ENCODE assay signal across 18 cellular contexts in genomic region chr20:39623584-39624234, GRCh38.
DNase-seq lines count a peak whose midpoint lies in the region; FAIRE-seq and TF ChIP-seq lines count a peak whose summit lies in the region.
"Had no signal": no experiment of that assay in that cellular context is flagged by ENCODE, and none has a peak within 500 bp of the region (broad histone marks: within the 10 kb centered on the region; RNA-seq: fewer than 3 reads in every experiment).

No MANE protein-coding gene starts in this region.

- H3K4me3 Mint-ChIP-seq in glutamatergic neuron (ENCODE audit: unreplicated experiment) = no peak overlapping the region
- H3K4me3 Mint-ChIP-seq: activated naive CD8-positive, alpha-beta T cell treated with anti-CD3 and anti-CD28 coated beads, Interleukin-2, amount 50 U/mL, for 24 hours had no signal

- no peaks in the 10 kb centered on the region for H3K9me1 ChIP-seq in endothelial cell of umbilical vein (replicated peaks; ENCODE audit: control insufficient read depth, extremely low read depth, insufficient read depth, low read length)

- no peaks in the 10 kb centered on the region for H3K79me2 ChIP-seq in endothelial cell of umbilical vein (ENCODE audit: control insufficient read depth, insufficient read depth, low read length)

- 40 to 49% methylated on average over 1 to 2 of the region's 2 CpGs for WGBS in transverse colon (ENCODE audit: low coverage in 1 of 2), 2 donors

- no peak overlapping the region for H3K9ac ChIP-seq in endothelial cell of umbilical vein (replicated peaks; ENCODE audit: extremely low read depth, insufficient read depth, low read length)
- H3K9ac ChIP-seq: SK-N-SH had no signal

- peak; percentile 97 for DNase-seq in RPMI7951 (ENCODE audit: low read depth)
- peak; percentile 30 for DNase-seq in endothelial cell of umbilical vein (ENCODE audit: low read depth, low spot score)
- peak; percentile 5 for DNase-seq in iris pigment epithelial cell (ENCODE audit: low read depth)
- peak; percentile 37 to 54 for DNase-seq in uterus
- DNase-seq in transverse colon = no peak
- DNase-seq in DMS79 (lab: John Stamatoyannopoulos, UW) = no peak
- DNase-seq in BE2C = no peak
- DNase-seq in glutamatergic neuron = no peak
- DNase-seq: activated naive CD8-positive, alpha-beta T cell treated with anti-CD3 and anti-CD28 coated beads, Interleukin-2, amount 50 U/mL, for 24 hours; HCEC 1CT; NCI-H1436 treated with DMSO at 0.1 percent for 48 hours; NCI-H774; retina; SK-N-SH; stimulated activated CD4-positive, alpha-beta T cell treated with anti-CD3 and anti-CD28 coated beads, Interleukin-15, amount 100 ng/mL, for 24 hours; T-helper 9 cell had no signal

- H3K4me1 ChIP-seq in endothelial cell of umbilical vein (ENCODE audit: control insufficient read depth, extremely low read depth, insufficient read depth, low read length) (no peaks in the 10 kb centered on the region), uterus (no peaks in the 10 kb centered on the region), transverse colon (no peaks in the 10 kb centered on the region), BE2C (peaks cover 6% of the 10 kb centered on the region)

- H3K36me3 Mint-ChIP-seq in glutamatergic neuron (ENCODE audit: unreplicated experiment) = no peaks in the 10 kb centered on the region

- no peak overlapping the region for H3K27ac ChIP-seq in endothelial cell of umbilical vein (ENCODE audit: insufficient read depth, low read depth, low read length)
- peak overlapping the region; percentile 43 to 59 for H3K27ac ChIP-seq in uterus
- H3K27ac ChIP-seq in transverse colon = no peak overlapping the region
- H3K27ac ChIP-seq: neutrophil, thoracic aorta had no signal

- no TSS peak for BruUV-seq in endothelial cell of umbilical vein (replicated peaks; lab: Mats Ljungman, UMichigan)

- in situ Hi-C loops in transverse colon (cut with MboI; ENCODE audit: low pct_ligation_motif_present in 1 of 4, low pct_unique_long_range_greater_than_20kb in 1 of 4, low sequenced_read_pairs in 3 of 4) = no loop called here

- dilution Hi-C loops in endothelial cell of umbilical vein (cut with MboI; ENCODE audit: extremely low pct_ligation_motif_present, low sequenced_read_pairs) = no loop called here

- H3K27me3 Mint-ChIP-seq in glutamatergic neuron (ENCODE audit: unreplicated experiment) = no peaks in the 10 kb centered on the region

- no peaks in the 10 kb centered on the region for H3K27me3 ChIP-seq in endothelial cell of umbilical vein (ENCODE audit: control insufficient read depth in 2 of 2, insufficient read depth in 2 of 2, low read length in 2 of 2)
- H3K27me3 ChIP-seq in uterus = no peaks in the 10 kb centered on the region
- H3K27me3 ChIP-seq in transverse colon = no peaks in the 10 kb centered on the region
- H3K27me3 ChIP-seq in BE2C = no peaks in the 10 kb centered on the region
- H3K27me3 ChIP-seq: neutrophil had no signal

- H3K4me2 ChIP-seq in endothelial cell of umbilical vein (ENCODE audit: insufficient read depth, low read length) = no peak overlapping the region
- H3K4me2 ChIP-seq: SK-N-SH had no signal

- POLR2A ChIA-PET in endothelial cell of umbilical vein (lab: Charles Lee) = no interaction called here

- intact Hi-C loops in endothelial cell of umbilical vein (cut with micrococcal nuclease) = no loop called here
- intact Hi-C loops in uterus (cut with DNase I; ENCODE audit: low total_unique reads) = no loop called here
- intact Hi-C loops in transverse colon (cut with DNase I; ENCODE audit: low total_unique reads) = no loop called here

- TF ChIP-seq EP300 in transverse colon (IDR thresholded peaks at IDR 0.05; ENCODE audit: low read depth) = no peak

- CTCF ChIA-PET in endothelial cell of umbilical vein (lab: Charles Lee) = no interaction called here

- H3K4me1 Mint-ChIP-seq in glutamatergic neuron (ENCODE audit: low read depth, unreplicated experiment) = no peaks in the 10 kb centered on the region
- H3K4me1 Mint-ChIP-seq: activated naive CD8-positive, alpha-beta T cell treated with anti-CD3 and anti-CD28 coated beads, Interleukin-2, amount 50 U/mL, for 24 hours had no signal

- TF ChIP-seq CTCF in endothelial cell of umbilical vein (IDR thresholded peaks at IDR 0.05; ENCODE audit: extremely low read depth in 1 of 2, insufficient read depth in 1 of 2, low read depth in 1 of 2, low read length in 2 of 2) = no peak
- no peak for TF ChIP-seq CTCF in uterus (IDR thresholded peaks at IDR 0.05)
- TF ChIP-seq CTCF in transverse colon (IDR thresholded peaks at IDR 0.05) = no peak
- no peak for TF ChIP-seq CTCF in BE2C (IDR thresholded peaks at IDR 0.05; ENCODE audit: low read depth, low read length)
- TF ChIP-seq CTCF in glutamatergic neuron (IDR thresholded peaks at IDR 0.05; ENCODE audit: partially characterized antibody, unreplicated experiment) = no peak

- H4K20me1 ChIP-seq in endothelial cell of umbilical vein (replicated peaks; ENCODE audit: control insufficient read depth, extremely low read depth, insufficient read depth, low read length) = no peaks in the 10 kb centered on the region

- H3K36me3 ChIP-seq in endothelial cell of umbilical vein (ENCODE audit: control insufficient read depth in 2 of 2, extremely low read depth in 1 of 2, insufficient read depth in 2 of 2, low read length in 2 of 2) (no peaks in the 10 kb centered on the region), uterus (no peaks in the 10 kb centered on the region), transverse colon (no peaks in the 10 kb centered on the region), BE2C (no peaks in the 10 kb centered on the region)
- H3K36me3 ChIP-seq: neutrophil, thoracic aorta had no signal

- H3K27ac Mint-ChIP-seq in glutamatergic neuron (ENCODE audit: unreplicated experiment) = no peak overlapping the region
- H3K27ac Mint-ChIP-seq: activated naive CD8-positive, alpha-beta T cell treated with anti-CD3 and anti-CD28 coated beads, Interleukin-2, amount 50 U/mL, for 24 hours had no signal

- FAIRE-seq in endothelial cell of umbilical vein (lab: Jason Lieb, UNC) = no peak

- no peaks in the 10 kb centered on the region for H3K9me3 Mint-ChIP-seq in glutamatergic neuron (ENCODE audit: unreplicated experiment)

- peak overlapping the region; percentile 23 for H2AFZ ChIP-seq in endothelial cell of umbilical vein (ENCODE audit: low read depth, low read length)

- no peak for TF ChIP-seq POLR2A in endothelial cell of umbilical vein (IDR thresholded peaks at IDR 0.05; ENCODE audit: low read depth, low read length)
- TF ChIP-seq POLR2A in uterus (IDR thresholded peaks at IDR 0.05) = no peak
- TF ChIP-seq POLR2A in transverse colon (IDR thresholded peaks at IDR 0.05) = no peak

- H3K4me3 ChIP-seq in endothelial cell of umbilical vein (replicated peaks in 1 of 3; ENCODE audit: insufficient read depth in 1 of 3, low read depth in 1 of 3, low read length in 3 of 3) (no peak overlapping the region), uterus (no peak overlapping the region), transverse colon (no peak overlapping the region), BE2C (ENCODE audit: low read depth, low read length) (no peak overlapping the region)
- H3K4me3 ChIP-seq: thoracic aorta had no signal

- H3K9me3 ChIP-seq in endothelial cell of umbilical vein (replicated peaks; ENCODE audit: control insufficient read depth, insufficient read depth, low read length) (no peaks in the 10 kb centered on the region), uterus (no peaks in the 10 kb centered on the region), transverse colon (no peaks in the 10 kb centered on the region), BE2C (no peaks in the 10 kb centered on the region)
- H3K9me3 ChIP-seq: neutrophil, SK-N-SH, thoracic aorta had no signal

TF ChIP-seq in endothelial cell of umbilical vein, 7 proteins besides CTCF, POLR2A, EP300 and RAD21:
- TF ChIP-seq EZH2 (IDR thresholded peaks at IDR 0.05; ENCODE audit: borderline replicate concordance, low read depth, low read length, severe bottlenecking) = no peak
- TF ChIP-seq FOS (IDR thresholded peaks at IDR 0.05; ENCODE audit: borderline replicate concordance, insufficient read depth, low read length) = peak; percentile 13

Comparison
In these comparisons a context has a peak if more than half of its experiments do, and no peak if none do; other contexts are left out.
1. DNase-seq: peak in RPMI7951 (single experiment), endothelial cell of umbilical vein (single experiment), iris pigment epithelial cell (single experiment) and uterus (2 of 2); none in transverse colon (single experiment), DMS79 (single experiment), BE2C (single experiment) and glutamatergic neuron (single experiment).
2. H3K27ac ChIP-seq: peak in uterus (2 of 2); none in endothelial cell of umbilical vein (single experiment) and transverse colon (0 of 4).